ENCODE assay signal across 15 cellular contexts in genomic region chr3:11560746-11561145, GRCh38.
DNase-seq lines count a peak whose midpoint lies in the region; ATAC-seq, FAIRE-seq and TF ChIP-seq lines count a peak whose summit lies in the region.
"Had no signal": no experiment of that assay in that cellular context is flagged by ENCODE, and none has a peak within 500 bp of the region (broad histone marks: within the 10 kb centered on the region; RNA-seq: fewer than 3 reads in every experiment).

No MANE protein-coding gene starts in this region.

- no peak for DNase-seq in WTC11 (ENCODE audit: low spot score)
- no peak for DNase-seq in heart right ventricle
- no peak for DNase-seq in progenitor cell of endocrine pancreas (ENCODE audit: low spot score, unreplicated experiment)
- no peak for DNase-seq in SIG-M5 treated with dmso at 0.1 percent for 504 hours (lab: John Stamatoyannopoulos, UW; ENCODE audit: unreplicated experiment)
- no peak for DNase-seq in GM19240 (ENCODE audit: insufficient read length, low spot score)
- DNase-seq in urothelium cell line (ENCODE audit: low spot score), result no peak
- DNase-seq: activated CD4-positive, alpha-beta memory T cell treated with anti-CD3 and anti-CD28 coated beads, Interleukin-2, amount 10 ng/mL, durations not matched to agents 7 days and 5 days; GDM1; T-helper 17 cell had no signal

- peaks cover 31 to 86% (median 78%) of the 10 kb centered on the region in 10 experiments for H3K4me1 ChIP-seq in BLaER1 treated with 17β-estradiol and CSF1 and Interleukin-3, amounts not matched to agents 10 nM and 100 nM
- H3K4me1 ChIP-seq in heart right ventricle, result peaks cover 65 to 99% (median 90%) of the 10 kb centered on the region in 9 donors
- H3K4me1 ChIP-seq: BE2C had no signal

- intact Hi-C loops in heart right ventricle (cut with DNase I), result loop anchor here in 2 of 10 donors (10.0 kb wide), 2 partner anchors 74 to 84 kb away; partner anchors contain the start of gene VGLL4 (in 1 of the 2)

- H3K4me3 ChIP-seq in BLaER1 treated with 17β-estradiol and CSF1 and Interleukin-3, amounts not matched to agents 10 nM and 100 nM, result no peak overlapping the region
- no peak overlapping the region for H3K4me3 ChIP-seq in heart right ventricle
- H3K4me3 ChIP-seq: mucosa of descending colon had no signal

- TF ChIP-seq CTCF in WTC11 (IDR thresholded peaks at IDR 0.05), result no peak
- no peak for TF ChIP-seq CTCF in heart right ventricle (IDR thresholded peaks at IDR 0.05)
- no peak for TF ChIP-seq CTCF in progenitor cell of endocrine pancreas (IDR thresholded peaks at IDR 0.05; ENCODE audit: unreplicated experiment)

- ATAC-seq in WTC11 (no peak), heart right ventricle (peak in 1 of 8 donors; percentile 1), GM19463 (IDR thresholded peaks at IDR 0.05; ENCODE audit: unreplicated experiment) (no peak)
- ATAC-seq: mucosa of descending colon, T-helper 17 cell had no signal

- H3K4me1 Mint-ChIP-seq in WTC11 (peaks cover 9% of the 10 kb centered on the region), progenitor cell of endocrine pancreas (ENCODE audit: low read depth) (peaks cover 4% of the 10 kb centered on the region)
- H3K4me1 Mint-ChIP-seq: activated CD4-positive, alpha-beta memory T cell treated with anti-CD3 and anti-CD28 coated beads, Interleukin-2, amount 10 ng/mL, durations not matched to agents 7 days and 5 days had no signal

- H3K27ac Mint-ChIP-seq in WTC11 (peak overlapping the region; percentile 63), progenitor cell of endocrine pancreas (peak overlapping the region; percentile 67)
- H3K27ac Mint-ChIP-seq: activated CD4-positive, alpha-beta memory T cell treated with anti-CD3 and anti-CD28 coated beads, Interleukin-2, amount 10 ng/mL, durations not matched to agents 7 days and 5 days; T-helper 17 cell had no signal

- POLR2A ChIA-PET in WTC11 (lab: Charles Lee), result no interaction called here

- no peak for FAIRE-seq in urothelium cell line (lab: Jason Lieb, UNC)
- FAIRE-seq: endometrium had no signal

- H3K27me3 Mint-ChIP-seq in WTC11 (ENCODE audit: low read depth) (no peaks in the 10 kb centered on the region), progenitor cell of endocrine pancreas (no peaks in the 10 kb centered on the region)
- H3K27me3 Mint-ChIP-seq: activated CD4-positive, alpha-beta memory T cell treated with anti-CD3 and anti-CD28 coated beads, Interleukin-2, amount 10 ng/mL, durations not matched to agents 7 days and 5 days; T-helper 17 cell had no signal

- H3K36me3 ChIP-seq in BLaER1 treated with 17β-estradiol and CSF1 and Interleukin-3, amounts not matched to agents 10 nM and 100 nM, result peaks cover 87 to 100% (median 97%) of the 10 kb centered on the region in 11 experiments
- peaks cover 0 to 88% (median 3%) of the 10 kb centered on the region in 9 donors for H3K36me3 ChIP-seq in heart right ventricle
- H3K36me3 ChIP-seq: BE2C had no signal

- H3K36me3 Mint-ChIP-seq in WTC11, result peaks cover 20% of the 10 kb centered on the region; the same call in 1 of the 2 replicates
- H3K36me3 Mint-ChIP-seq in progenitor cell of endocrine pancreas (ENCODE audit: insufficient read depth), result peaks cover 22% of the 10 kb centered on the region

- CTCF ChIA-PET in WTC11 (lab: Charles Lee), result interaction anchor here (2.3 kb wide), 1 partner anchor 182 kb away, joined by 8 read pairs; no protein-coding TSS in a partner anchor

- H3K9me3 Mint-ChIP-seq in WTC11 (no peaks in the 10 kb centered on the region), progenitor cell of endocrine pancreas (ENCODE audit: low read depth) (no peaks in the 10 kb centered on the region)
- H3K9me3 Mint-ChIP-seq: activated CD4-positive, alpha-beta memory T cell treated with anti-CD3 and anti-CD28 coated beads, Interleukin-2, amount 10 ng/mL, durations not matched to agents 7 days and 5 days had no signal

- WGBS in heart right ventricle, 2 donors, result 71 to 72% methylated on average over 12 of the region's 12 CpGs

- no peaks in the 10 kb centered on the region for H3K9me3 ChIP-seq in BLaER1 treated with 17β-estradiol and CSF1 and Interleukin-3, amounts not matched to agents 10 nM and 100 nM (replicated peaks in 1 of 11)
- no peaks in the 10 kb centered on the region for H3K9me3 ChIP-seq in heart right ventricle
- H3K9me3 ChIP-seq: BE2C, mucosa of descending colon had no signal

- H3K4me2 ChIP-seq in BLaER1 treated with 17β-estradiol and CSF1 and Interleukin-3, amounts not matched to agents 10 nM and 100 nM, result peak overlapping the region in 7 of 11 experiments; percentile 12 to 87 (median 57); a peak in 7 of 22 replicates
- H3K4me2 ChIP-seq: KMS-11 had no signal

- H3K4me3 Mint-ChIP-seq in WTC11 (no peak overlapping the region), progenitor cell of endocrine pancreas (ENCODE audit: low read depth) (no peak overlapping the region)
- H3K4me3 Mint-ChIP-seq: activated CD4-positive, alpha-beta memory T cell treated with anti-CD3 and anti-CD28 coated beads, Interleukin-2, amount 10 ng/mL, durations not matched to agents 7 days and 5 days; T-helper 17 cell had no signal

- no peaks in the 10 kb centered on the region for H3K27me3 ChIP-seq in BLaER1 treated with 17β-estradiol and CSF1 and Interleukin-3, amounts not matched to agents 10 nM and 100 nM
- H3K27me3 ChIP-seq in heart right ventricle, result no peaks in the 10 kb centered on the region
- H3K27me3 ChIP-seq: BE2C had no signal

- H3K9ac ChIP-seq in BLaER1 treated with 17β-estradiol and CSF1 and Interleukin-3, amounts not matched to agents 10 nM and 100 nM, result 0 out of 22 replicates have a peak overlapping the region, but pooled peaks of 2 of the 11 experiments have one; percentile 2 to 7
- H3K9ac ChIP-seq: KMS-11 had no signal

- no peak overlapping the region; a peak in 1 of 22 replicates for H3K27ac ChIP-seq in BLaER1 treated with 17β-estradiol and CSF1 and Interleukin-3, amounts not matched to agents 10 nM and 100 nM
- peak overlapping the region; percentile 3 to 82 (median 71) for H3K27ac ChIP-seq in heart right ventricle
- H3K27ac ChIP-seq: KMS-11 had no signal

- H4K20me1 ChIP-seq in BLaER1 treated with 17β-estradiol and CSF1 and Interleukin-3, amounts not matched to agents 10 nM and 100 nM, result peaks cover 100% of the 10 kb centered on the region in 11 experiments

TF ChIP-seq in WTC11, 78 proteins besides CTCF, POLR2A, EP300 and RAD21:
- TF ChIP-seq, protein P1, sequence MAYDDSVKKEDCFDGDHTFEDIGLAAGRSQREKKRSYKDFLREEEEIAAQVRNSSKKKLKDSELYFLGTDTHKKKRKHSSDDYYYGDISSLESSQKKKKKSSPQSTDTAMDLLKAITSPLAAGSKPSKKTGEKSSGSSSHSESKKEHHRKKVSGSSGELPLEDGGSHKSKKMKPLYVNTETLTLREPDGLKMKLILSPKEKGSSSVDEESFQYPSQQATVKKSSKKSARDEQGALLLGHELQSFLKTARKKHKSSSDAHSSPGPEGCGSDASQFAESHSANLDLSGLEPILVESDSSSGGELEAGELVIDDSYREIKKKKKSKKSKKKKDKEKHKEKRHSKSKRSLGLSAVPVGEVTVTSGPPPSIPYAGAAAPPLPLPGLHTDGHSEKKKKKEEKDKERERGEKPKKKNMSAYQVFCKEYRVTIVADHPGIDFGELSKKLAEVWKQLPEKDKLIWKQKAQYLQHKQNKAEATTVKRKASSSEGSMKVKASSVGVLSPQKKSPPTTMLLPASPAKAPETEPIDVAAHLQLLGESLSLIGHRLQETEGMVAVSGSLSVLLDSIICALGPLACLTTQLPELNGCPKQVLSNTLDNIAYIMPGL (CRISPR knock-in tag; IDR thresholded peaks at IDR 0.05), result no peak
- no peak for TF ChIP-seq FOXP1 (CRISPR knock-in tag; IDR thresholded peaks at IDR 0.05; ENCODE audit: borderline replicate concordance)
- no peak for TF ChIP-seq ATF2 (CRISPR knock-in tag; IDR thresholded peaks at IDR 0.05; ENCODE audit: borderline replicate concordance, low read depth)
- TF ChIP-seq MXD4 (CRISPR knock-in tag; IDR thresholded peaks at IDR 0.05; ENCODE audit: borderline replicate concordance), result no peak

Comparison
In these comparisons a context has a peak if more than half of its experiments do, and no peak if none do; other contexts are left out.
1. H3K27ac ChIP-seq: peak in heart right ventricle (10 of 10); none in BLaER1 treated with 17β-estradiol and CSF1 and Interleukin-3, amounts not matched to agents 10 nM and 100 nM (0 of 11).